In genomic region chr2:196653843-196654242, GRCh38 we compare ENCODE assay signal across 36 cellular contexts.
"Had no signal": no experiment of that assay in that cellular context is flagged by ENCODE, and none has a peak within 500 bp of the region (broad histone marks: within the 10 kb centered on the region; RNA-seq: fewer than 3 reads in every experiment).

No MANE protein-coding gene starts in this region.

- H3K27me3 ChIP-seq: adrenal gland, body of pancreas, esophagus muscularis mucosa, foreskin keratinocyte, gastrocnemius medialis, heart left ventricle had no signal

- H3K4me1 ChIP-seq: adrenal gland, body of pancreas, esophagus muscularis mucosa, foreskin keratinocyte, gastrocnemius medialis, heart left ventricle had no signal

- FAIRE-seq: colon had no signal

- H3K27me3 Mint-ChIP-seq: activated CD4-positive, alpha-beta T cell treated with anti-CD3 and anti-CD28 coated beads for 36 hours; activated CD8-positive, alpha-beta memory T cell treated with anti-CD3 and anti-CD28 coated beads, Interleukin-2, amount 10 ng/mL, durations not matched to agents 7 days and 5 days; activated naive CD4-positive, alpha-beta T cell treated with anti-CD3 and anti-CD28 coated beads, Interleukin-2, amount 50 U/mL, for 24 hours; activated naive CD8-positive, alpha-beta T cell treated with anti-CD3 and anti-CD28 coated beads for 36 hours; activated naive CD8-positive, alpha-beta T cell treated with anti-CD3 and anti-CD28 coated beads, Interleukin-2, amount 50 U/mL, for 24 hours; effector memory CD8-positive, alpha-beta T cell; T-helper 17 cell had no signal

- H3K27ac Mint-ChIP-seq: activated CD4-positive, alpha-beta T cell treated with anti-CD3 and anti-CD28 coated beads for 36 hours; activated CD8-positive, alpha-beta memory T cell treated with anti-CD3 and anti-CD28 coated beads, Interleukin-2, amount 10 ng/mL, durations not matched to agents 7 days and 5 days; activated CD8-positive, alpha-beta T cell treated with anti-CD3 and anti-CD28 coated beads, Interleukin-2, amount 10 ng/mL, durations not matched to agents 7 days and 5 days; activated naive CD4-positive, alpha-beta T cell treated with anti-CD3 and anti-CD28 coated beads for 36 hours; activated naive CD4-positive, alpha-beta T cell treated with anti-CD3 and anti-CD28 coated beads, Interleukin-2, amount 50 U/mL, for 24 hours; activated naive CD8-positive, alpha-beta T cell treated with anti-CD3 and anti-CD28 coated beads for 36 hours; activated naive CD8-positive, alpha-beta T cell treated with anti-CD3 and anti-CD28 coated beads, Interleukin-2, amount 50 U/mL, for 24 hours; activated T-helper 1 cell treated with anti-CD3 and anti-CD28 coated beads, Interleukin-12 subunit alpha, Interleukin-12 subunit beta, Interleukin-2, Interleukin-4 antibody, amounts not matched to agents 30 ng/mL and 10 ng/mL and 1 ng/mL, durations not matched to agents 14 hours and 24 hours and 36 hours; activated T-helper 2 cell treated with anti-CD3 and anti-CD28 coated beads, Interferon-gamma antibody, Interleukin-2, Interleukin-4, amounts not matched to agents 10 μg/mL and 5 μg/mL and 100 μg/mL, durations not matched to agents 14 hours and 24 hours and 36 hours; effector memory CD8-positive, alpha-beta T cell; T-helper 17 cell; T-helper 2 cell treated with Interferon-gamma antibody and Interleukin-4, amounts not matched to agents 5 μg/mL and 100 μg/mL, for 36 hours had no signal

- H3K4me3 Mint-ChIP-seq: activated CD4-positive, alpha-beta T cell treated with anti-CD3 and anti-CD28 coated beads for 36 hours; activated CD8-positive, alpha-beta memory T cell treated with anti-CD3 and anti-CD28 coated beads, Interleukin-2, amount 10 ng/mL, durations not matched to agents 7 days and 5 days; activated CD8-positive, alpha-beta T cell treated with anti-CD3 and anti-CD28 coated beads, Interleukin-2, amount 10 ng/mL, durations not matched to agents 7 days and 5 days; activated naive CD4-positive, alpha-beta T cell treated with anti-CD3 and anti-CD28 coated beads for 36 hours; activated naive CD4-positive, alpha-beta T cell treated with anti-CD3 and anti-CD28 coated beads, Interleukin-2, amount 50 U/mL, for 24 hours; activated naive CD8-positive, alpha-beta T cell treated with anti-CD3 and anti-CD28 coated beads for 36 hours; activated naive CD8-positive, alpha-beta T cell treated with anti-CD3 and anti-CD28 coated beads, Interleukin-2, amount 50 U/mL, for 24 hours; activated T-helper 1 cell treated with anti-CD3 and anti-CD28 coated beads, Interleukin-12 subunit alpha, Interleukin-12 subunit beta, Interleukin-2, Interleukin-4 antibody, amounts not matched to agents 30 ng/mL and 10 ng/mL and 1 ng/mL, durations not matched to agents 14 hours and 24 hours and 36 hours; effector memory CD8-positive, alpha-beta T cell; T-helper 17 cell; T-helper 2 cell treated with Interferon-gamma antibody and Interleukin-4, amounts not matched to agents 5 μg/mL and 100 μg/mL, for 36 hours had no signal

- H3K4me1 Mint-ChIP-seq: activated CD4-positive, alpha-beta T cell treated with anti-CD3 and anti-CD28 coated beads for 36 hours; activated CD8-positive, alpha-beta memory T cell treated with anti-CD3 and anti-CD28 coated beads, Interleukin-2, amount 10 ng/mL, durations not matched to agents 7 days and 5 days; activated naive CD4-positive, alpha-beta T cell treated with anti-CD3 and anti-CD28 coated beads, Interleukin-2, amount 50 U/mL, for 24 hours; activated naive CD8-positive, alpha-beta T cell treated with anti-CD3 and anti-CD28 coated beads for 36 hours; activated naive CD8-positive, alpha-beta T cell treated with anti-CD3 and anti-CD28 coated beads, Interleukin-2, amount 50 U/mL, for 24 hours; T-helper 17 cell had no signal

- H3K27ac ChIP-seq: adrenal gland, body of pancreas, esophagus muscularis mucosa, foreskin keratinocyte, gastrocnemius medialis, heart left ventricle had no signal

- H3K36me3 ChIP-seq: adrenal gland, esophagus muscularis mucosa, gastrocnemius medialis had no signal

- DNase-seq: activated CD4-positive, alpha-beta T cell treated with anti-CD3 and anti-CD28 coated beads for 36 hours; activated CD4-positive, alpha-beta T cell treated with anti-CD3 and anti-CD28 coated beads, Interleukin-2, amount 50 U/mL, for 1 hour; activated CD4-positive, alpha-beta T cell treated with anti-CD3 and anti-CD28 coated beads, Interleukin-2, amount 50 U/mL, for 48 hours; activated CD4-positive, CD25-positive, alpha-beta regulatory T cell; activated CD4-positive, CD25-positive, alpha-beta regulatory T cell treated with anti-CD3 and anti-CD28 coated beads, Interleukin-2, amount 50 U/mL, for 72 hours; activated CD8-positive, alpha-beta memory T cell treated with anti-CD3 and anti-CD28 coated beads, Interleukin-2, amount 10 ng/mL, durations not matched to agents 7 days and 5 days; activated CD8-positive, alpha-beta memory T cell treated with anti-CD3 and anti-CD28 coated beads, Interleukin-2, amount 50 U/mL, for 4 hours; activated CD8-positive, alpha-beta T cell treated with anti-CD3 and anti-CD28 coated beads, Interleukin-2, amount 10 ng/mL, durations not matched to agents 7 days and 5 days; activated effector memory CD4-positive, alpha-beta T cell treated with anti-CD3 and anti-CD28 coated beads, Interleukin-2, amount 50 U/mL, for 16 hours; activated naive CD4-positive, alpha-beta T cell treated with anti-CD3 and anti-CD28 coated beads for 36 hours; activated naive CD8-positive, alpha-beta T cell treated with anti-CD3 and anti-CD28 coated beads for 36 hours; activated naive CD8-positive, alpha-beta T cell treated with anti-CD3 and anti-CD28 coated beads, Interleukin-2, amount 50 U/mL, for 24 hours; activated T-cell treated with anti-CD3 and anti-CD28 coated beads, Interleukin-2, amount 50 U/mL, for 1 hour; activated T-cell treated with anti-CD3 and anti-CD28 coated beads, Interleukin-2, amount 50 U/mL, for 48 hours; adrenal gland; amygdala; aorta; body of pancreas; caudate nucleus; cortex of kidney; dermis blood vessel endothelial cell; effector CD4-positive, alpha-beta T cell; effector memory CD8-positive, alpha-beta T cell; erythroblast; foreskin keratinocyte; gastrocnemius medialis; glutamatergic neuron; heart left ventricle; T-helper 17 cell; T1000 had no signal

- H3K4me3 ChIP-seq: adrenal gland, body of pancreas, esophagus muscularis mucosa, gastrocnemius medialis, heart left ventricle had no signal
